ENCODE assay signal across 8 cellular contexts in genomic region chrX:153460826-153461225, GRCh38. TPM values are rescaled to one million over a fixed set of nuclear protein-coding genes. Genes with fewer than 3 reads are reported as not detected.
DNase-seq lines count a peak whose midpoint lies in the region; ATAC-seq lines count a peak whose summit lies in the region.

No MANE protein-coding gene starts in this region.

- H3K9ac ChIP-seq in GM23248 = no peak overlapping the region

- H3K9me3 ChIP-seq in CD4-positive, CD25-positive, alpha-beta regulatory T cell (ENCODE audit: control insufficient read depth in 2 of 2, low read length in 2 of 2) = no peaks in the 10 kb centered on the region
- no peaks in the 10 kb centered on the region for H3K9me3 ChIP-seq in GM23248 (ENCODE audit: low read depth)

- no peak overlapping the region for H3K4me3 ChIP-seq in CD4-positive, CD25-positive, alpha-beta regulatory T cell (ENCODE audit: low read depth, low read length)
- H3K4me3 ChIP-seq in GM23248 = no peak overlapping the region

- 40 to 51% methylated on average over 6 to 7 of the region's 7 CpGs for WGBS in GM23248 (ENCODE audit: low coverage in 1 of 2, low lambda C conversion rate in 2 of 2, missing lambda C conversion rate in 2 of 2), 2 experiments

- H3F3A ChIP-seq in GM23248 (ENCODE audit: insufficient read depth) = no peaks in the 10 kb centered on the region

- peaks cover 17% of the 10 kb centered on the region for H3K36me3 ChIP-seq in CD4-positive, CD25-positive, alpha-beta regulatory T cell (ENCODE audit: control insufficient read depth, insufficient read depth, low read length)
- no peaks in the 10 kb centered on the region for H3K36me3 ChIP-seq in GM23248 (ENCODE audit: low read depth)

- peaks cover 0 to 4% (median 0%) of the 10 kb centered on the region in 4 donors for H3K4me1 Mint-ChIP-seq in CD4-positive, CD25-positive, alpha-beta regulatory T cell

- no peak overlapping the region for H3K27ac Mint-ChIP-seq in CD4-positive, CD25-positive, alpha-beta regulatory T cell

- H3K4me2 ChIP-seq in GM23248 (ENCODE audit: unreplicated experiment) = no peak overlapping the region

- no peak overlapping the region for H3K27ac ChIP-seq in CD4-positive, CD25-positive, alpha-beta regulatory T cell (ENCODE audit: insufficient read depth, low read length, poor library complexity, severe bottlenecking)
- no peak overlapping the region for H3K27ac ChIP-seq in GM23248

- peaks cover 17% of the 10 kb centered on the region for H3K36me3 Mint-ChIP-seq in CD4-positive, CD25-positive, alpha-beta regulatory T cell

- H3K79me2 ChIP-seq in GM23248 (ENCODE audit: insufficient read depth) = no peaks in the 10 kb centered on the region

- H2AFZ ChIP-seq in GM23248 = no peak overlapping the region

- H3K4me3 Mint-ChIP-seq in CD4-positive, CD25-positive, alpha-beta regulatory T cell = no peak overlapping the region

- H3K27me3 ChIP-seq in CD4-positive, CD25-positive, alpha-beta regulatory T cell (ENCODE audit: control insufficient read depth, insufficient read depth, low read length) = no peaks in the 10 kb centered on the region
- H3K27me3 ChIP-seq in GM23248 (replicated peaks; ENCODE audit: insufficient read depth) = no peaks in the 10 kb centered on the region

- H3K27me3 Mint-ChIP-seq in CD4-positive, CD25-positive, alpha-beta regulatory T cell = no peaks in the 10 kb centered on the region

- H3K4me1 ChIP-seq in CD4-positive, CD25-positive, alpha-beta regulatory T cell (ENCODE audit: control insufficient read depth, insufficient read depth, low read length, poor library complexity, severe bottlenecking) = no peaks in the 10 kb centered on the region
- peaks cover 7% of the 10 kb centered on the region for H3K4me1 ChIP-seq in GM23248 (ENCODE audit: insufficient read depth)

- DNase-seq in CD4-positive, CD25-positive, alpha-beta regulatory T cell = peak; percentile 13 to 56 (median 35)
- DNase-seq in GM23248 = peak; percentile 56
- DNase-seq in RPMI8226 = peak; percentile 58
- peak; percentile 35 for DNase-seq in amniotic epithelial cell (ENCODE audit: low read depth)
- DNase-seq in islet precursor cell = peak; percentile 76
- DNase-seq in stimulated activated CD4-positive, alpha-beta T cell treated with anti-CD3 and anti-CD28 coated beads, TNF-alpha, amount 100 ng/mL, for 1 hour (ENCODE audit: low read depth in 3 of 3, low spot score in 1 of 3) = peak in 2 of 3 donors; percentile 14 to 30

- H3K9me2 ChIP-seq in GM23248 (ENCODE audit: insufficient read depth) = no peaks in the 10 kb centered on the region

- in situ Hi-C loops in GM23248 (cut with MboI) = no loop called here

- no peaks in the 10 kb centered on the region for H3K9me3 Mint-ChIP-seq in CD4-positive, CD25-positive, alpha-beta regulatory T cell

- H4K20me1 ChIP-seq in GM23248 (ENCODE audit: insufficient read depth) = no peaks in the 10 kb centered on the region

- ATAC-seq in CD4-positive, CD25-positive, alpha-beta regulatory T cell (ENCODE audit: low read depth in 2 of 2) = peak; percentile 52 to 69
- no peak for ATAC-seq in HG03095 (IDR thresholded peaks at IDR 0.05; ENCODE audit: unreplicated experiment)
- ATAC-seq in HG03342 (IDR thresholded peaks at IDR 0.05; ENCODE audit: unreplicated experiment) = no peak

RNA-seq across cellular contexts. Expression of gene HAUS7, which starts 9.6 kb away (rescaled TPM):
- 43.1 TPM for total RNA-seq in CD4-positive, CD25-positive, alpha-beta regulatory T cell
- 10 to 100 TPM; 28.0 to 37.4 (median 33.4) TPM for polyA plus RNA-seq in CD4-positive, CD25-positive, alpha-beta regulatory T cell
- 18.1 and 28.3 TPM in 2 replicates for total RNA-seq in GM23248 (2014; rRNA removed; shearing (Covaris generic))
- 17.3 and 24.5 TPM in 2 replicates for polyA plus RNA-seq in GM23248 (2016; fragmentation: Nextera tagmentation; extraction: Ambion mirVana)

RNA-seq across cellular contexts. Expression of gene TREX2, which starts 15.0 kb away (rescaled TPM):
- 3.8 TPM for total RNA-seq in CD4-positive, CD25-positive, alpha-beta regulatory T cell
- polyA plus RNA-seq in CD4-positive, CD25-positive, alpha-beta regulatory T cell = under 1 TPM; 0.30 to 1.00 (median 0.59) TPM
- total RNA-seq in GM23248 (2014; rRNA removed; shearing (Covaris generic)) = 0.76 and 6.2 TPM in 2 replicates
- polyA plus RNA-seq in GM23248 (2016; fragmentation: Nextera tagmentation; extraction: Ambion mirVana) = 0.24 and 0.25 TPM in 2 replicates

RNA-seq across cellular contexts. Expression of gene BGN, which starts 34.0 kb away (rescaled TPM):
- total RNA-seq in CD4-positive, CD25-positive, alpha-beta regulatory T cell = not detected
- polyA plus RNA-seq in CD4-positive, CD25-positive, alpha-beta regulatory T cell = not detected
- 115 and 129 TPM in 2 replicates for total RNA-seq in GM23248 (2014; rRNA removed; shearing (Covaris generic))
- polyA plus RNA-seq in GM23248 (2016; fragmentation: Nextera tagmentation; extraction: Ambion mirVana) = 308 and 314 TPM in 2 replicates

RNA-seq across cellular contexts. Expression of gene ZFP92, which starts 49.6 kb away (rescaled TPM):
- 0.22 TPM for total RNA-seq in CD4-positive, CD25-positive, alpha-beta regulatory T cell
- under 1 TPM in 3 of 4 donors, not detected in 1; 0.03 to 0.14 (median 0.06) TPM for polyA plus RNA-seq in CD4-positive, CD25-positive, alpha-beta regulatory T cell
- 0.11 TPM in 1 of 2 replicates, not detected in the other for total RNA-seq in GM23248 (2014; rRNA removed; shearing (Covaris generic))
- polyA plus RNA-seq in GM23248 (2016; fragmentation: Nextera tagmentation; extraction: Ambion mirVana) = not detected in 2 replicates

RNA-seq across cellular contexts. Expression of gene ATP2B3, which starts 56.6 kb away (rescaled TPM):
- not detected for total RNA-seq in CD4-positive, CD25-positive, alpha-beta regulatory T cell
- not detected for polyA plus RNA-seq in CD4-positive, CD25-positive, alpha-beta regulatory T cell
- not detected in 2 replicates for total RNA-seq in GM23248 (2014; rRNA removed; shearing (Covaris generic))
- polyA plus RNA-seq in GM23248 (2016; fragmentation: Nextera tagmentation; extraction: Ambion mirVana) = not detected in 2 replicates

Comparison
In these comparisons a context has a peak if more than half of its experiments do, and no peak if none do; other contexts are left out.
1. ATAC-seq: peak in CD4-positive, CD25-positive, alpha-beta regulatory T cell (2 of 2); none in HG03095 (single experiment) and HG03342 (single experiment).
2. DNase-seq: peak in every context shown above with its lines; median percentile 76 in islet precursor cell; 58 in RPMI8226; 56 in GM23248; 35 in CD4-positive, CD25-positive, alpha-beta regulatory T cell; 35 in amniotic epithelial cell; 22 in stimulated activated CD4-positive, alpha-beta T cell treated with anti-CD3 and anti-CD28 coated beads, TNF-alpha, amount 100 ng/mL, for 1 hour.
3. RNA of gene BGN, which starts 34.0 kb away (total RNA-seq): 115 to 129 TPM in GM23248; not detected in CD4-positive, CD25-positive, alpha-beta regulatory T cell (single experiment); every median in the first group is over 100 times any median in the second.